Comparison of ENCODE assay signal across 11 cellular contexts in genomic region chr7:143295870-143296269, GRCh38. TPM values are rescaled to one million over a fixed set of nuclear protein-coding genes. Genes with fewer than 3 reads are reported as not detected.
DNase-seq lines count a peak whose midpoint lies in the region; ATAC-seq and TF ChIP-seq lines count a peak whose summit lies in the region.
"Had no signal": no experiment of that assay in that cellular context is flagged by ENCODE, and none has a peak within 500 bp of the region (broad histone marks: within the 10 kb centered on the region; RNA-seq: fewer than 3 reads in every experiment).

No MANE protein-coding gene starts in this region.

- no peak overlapping the region for H3K27ac ChIP-seq in DND-41 (ENCODE audit: low read length)

- no peaks in the 10 kb centered on the region for H3K9me3 ChIP-seq in DND-41 (ENCODE audit: insufficient read depth, low read length, severe bottlenecking)

- ATAC-seq in DND-41 (ENCODE audit: insufficient read depth, low read depth) (no peak), GM21825 (IDR thresholded peaks at IDR 0.05; ENCODE audit: unreplicated experiment) (no peak)

- H3K27ac Mint-ChIP-seq in activated T-helper 2 cell treated with anti-CD3 and anti-CD28 coated beads, Interferon-gamma antibody, Interleukin-2, Interleukin-4, amounts not matched to agents 10 μg/mL and 5 μg/mL and 100 μg/mL, durations not matched to agents 14 hours and 24 hours and 36 hours: peak overlapping the region; percentile 64

- no peaks in the 10 kb centered on the region for H3K27me3 Mint-ChIP-seq in activated T-helper 2 cell treated with anti-CD3 and anti-CD28 coated beads, Interferon-gamma antibody, Interleukin-2, Interleukin-4, amounts not matched to agents 10 μg/mL and 5 μg/mL and 100 μg/mL, durations not matched to agents 14 hours and 24 hours and 36 hours (ENCODE audit: low read depth)

- H3K4me2 ChIP-seq in DND-41 (ENCODE audit: insufficient read depth, low read length): peak overlapping the region; percentile 35; the same call in 1 of the 2 replicates

- peaks cover 94% of the 10 kb centered on the region for H3K36me3 ChIP-seq in DND-41 (ENCODE audit: insufficient read depth, low read length)

- peaks cover 64% of the 10 kb centered on the region for H3K4me1 Mint-ChIP-seq in activated T-helper 2 cell treated with anti-CD3 and anti-CD28 coated beads, Interferon-gamma antibody, Interleukin-2, Interleukin-4, amounts not matched to agents 10 μg/mL and 5 μg/mL and 100 μg/mL, durations not matched to agents 14 hours and 24 hours and 36 hours (ENCODE audit: low read depth)

- peaks cover 64% of the 10 kb centered on the region; the same call in 1 of the 2 replicates for H4K20me1 ChIP-seq in DND-41 (ENCODE audit: insufficient read depth, low read length)

- no peak overlapping the region for H3K9ac ChIP-seq in DND-41 (ENCODE audit: low read depth, low read length)

- no peaks in the 10 kb centered on the region for H3K27me3 ChIP-seq in DND-41 (ENCODE audit: insufficient read depth, low read length, poor library complexity)

- no peak overlapping the region for H3K4me3 ChIP-seq in AG09309 (ENCODE audit: control insufficient read depth, low read depth, low read length)
- no peak overlapping the region for H3K4me3 ChIP-seq in DND-41 (ENCODE audit: low read depth in 1 of 2, low read length in 2 of 2)

- H3K4me1 ChIP-seq in DND-41 (ENCODE audit: insufficient read depth, low read length): peaks cover 32% of the 10 kb centered on the region

- no peaks in the 10 kb centered on the region for H3K9me3 Mint-ChIP-seq in activated T-helper 2 cell treated with anti-CD3 and anti-CD28 coated beads, Interferon-gamma antibody, Interleukin-2, Interleukin-4, amounts not matched to agents 10 μg/mL and 5 μg/mL and 100 μg/mL, durations not matched to agents 14 hours and 24 hours and 36 hours

- H2AFZ ChIP-seq in DND-41 (ENCODE audit: low read depth, low read length): no peak overlapping the region

- peaks cover 77% of the 10 kb centered on the region for H3K79me2 ChIP-seq in DND-41 (ENCODE audit: insufficient read depth, low read length)

- peak overlapping the region; percentile 1 for H3K4me3 Mint-ChIP-seq in activated T-helper 2 cell treated with anti-CD3 and anti-CD28 coated beads, Interferon-gamma antibody, Interleukin-2, Interleukin-4, amounts not matched to agents 10 μg/mL and 5 μg/mL and 100 μg/mL, durations not matched to agents 14 hours and 24 hours and 36 hours (ENCODE audit: low read depth)

- peaks cover 92% of the 10 kb centered on the region for H3K36me3 Mint-ChIP-seq in activated T-helper 2 cell treated with anti-CD3 and anti-CD28 coated beads, Interferon-gamma antibody, Interleukin-2, Interleukin-4, amounts not matched to agents 10 μg/mL and 5 μg/mL and 100 μg/mL, durations not matched to agents 14 hours and 24 hours and 36 hours (ENCODE audit: low read depth)

- peak; percentile 31 for DNase-seq in AG09309 (ENCODE audit: low read depth)
- DNase-seq in DND-41: no peak
- no peak for DNase-seq in activated T-helper 2 cell treated with anti-CD3 and anti-CD28 coated beads, Interferon-gamma antibody, Interleukin-2, Interleukin-4, amounts not matched to agents 10 μg/mL and 5 μg/mL and 100 μg/mL, durations not matched to agents 14 hours and 24 hours and 36 hours (ENCODE audit: low spot score)
- peak; percentile 23 for DNase-seq in kidney tubule cell (ENCODE audit: low spot score)
- no peak for DNase-seq in NCI-H524 treated with DMSO at 0.1 percent for 48 hours (lab: John Stamatoyannopoulos, UW)
- no peak for DNase-seq in LoVo (ENCODE audit: low spot score)
- no peak for DNase-seq in HUDEP-2 (lab: John Stamatoyannopoulos, UW; ENCODE audit: unreplicated experiment in 76 of 76)
- DNase-seq: activated CD4-positive, alpha-beta T cell treated with anti-CD3 and anti-CD28 coated beads for 1 hour; NCI-H2081 treated with DMSO at 0.1 percent for 48 hours had no signal

- intact Hi-C loops in activated T-helper 2 cell treated with anti-CD3 and anti-CD28 coated beads, Interferon-gamma antibody, Interleukin-2, Interleukin-4, amounts not matched to agents 10 μg/mL and 5 μg/mL and 100 μg/mL, durations not matched to agents 14 hours and 24 hours and 36 hours (cut with micrococcal nuclease): loop anchor here (2.0 kb wide), 1 partner anchor 33 kb away; the partner anchor contains the start of gene GSTK1

- TF ChIP-seq CTCF in AG09309 (IDR thresholded peaks at IDR 0.05; ENCODE audit: control insufficient read depth, insufficient read depth, low read depth, low read length, missing control alignments) (no peak), DND-41 (IDR thresholded peaks at IDR 0.05; ENCODE audit: borderline replicate concordance, extremely low read depth, low read length, poor library complexity, severe bottlenecking) (no peak)

RNA-seq across cellular contexts. Expression of gene CASP2, which starts 7.7 kb away (rescaled TPM):
- 116 and 122 TPM in 2 replicates for total RNA-seq in activated T-helper 2 cell treated with anti-CD3 and anti-CD28 coated beads, Interferon-gamma antibody, Interleukin-2, Interleukin-4, amounts not matched to agents 10 μg/mL and 5 μg/mL and 100 μg/mL, durations not matched to agents 14 hours and 24 hours and 36 hours

RNA-seq across cellular contexts. Expression of gene TMEM139, which starts 11.1 kb away (rescaled TPM):
- 0.75 and 1.1 TPM in 2 replicates for total RNA-seq in activated T-helper 2 cell treated with anti-CD3 and anti-CD28 coated beads, Interferon-gamma antibody, Interleukin-2, Interleukin-4, amounts not matched to agents 10 μg/mL and 5 μg/mL and 100 μg/mL, durations not matched to agents 14 hours and 24 hours and 36 hours
- total RNA-seq: LHCN-M2 had no signal

RNA-seq across cellular contexts. Expression of gene CLCN1, which starts 20.0 kb away (rescaled TPM):
- not detected in 2 replicates for total RNA-seq in activated T-helper 2 cell treated with anti-CD3 and anti-CD28 coated beads, Interferon-gamma antibody, Interleukin-2, Interleukin-4, amounts not matched to agents 10 μg/mL and 5 μg/mL and 100 μg/mL, durations not matched to agents 14 hours and 24 hours and 36 hours
- total RNA-seq: LHCN-M2 had no signal

RNA-seq across cellular contexts. Expression of gene GSTK1, which starts 32.6 kb away (rescaled TPM):
- total RNA-seq in activated T-helper 2 cell treated with anti-CD3 and anti-CD28 coated beads, Interferon-gamma antibody, Interleukin-2, Interleukin-4, amounts not matched to agents 10 μg/mL and 5 μg/mL and 100 μg/mL, durations not matched to agents 14 hours and 24 hours and 36 hours: 166 and 168 TPM in 2 replicates

Comparison
In these comparisons a context has a peak if more than half of its experiments do, and no peak if none do; other contexts are left out.
1. DNase-seq: peak in AG09309 (single experiment) and kidney tubule cell (single experiment); none in DND-41 (single experiment), activated T-helper 2 cell treated with anti-CD3 and anti-CD28 coated beads, Interferon-gamma antibody, Interleukin-2, Interleukin-4, amounts not matched to agents 10 μg/mL and 5 μg/mL and 100 μg/mL, durations not matched to agents 14 hours and 24 hours and 36 hours (single experiment), NCI-H524 treated with DMSO at 0.1 percent for 48 hours (single experiment), LoVo (single experiment) and HUDEP-2 (0 of 76).